23 cellular contexts compared by ENCODE assay signal in the genomic region with DNA sequence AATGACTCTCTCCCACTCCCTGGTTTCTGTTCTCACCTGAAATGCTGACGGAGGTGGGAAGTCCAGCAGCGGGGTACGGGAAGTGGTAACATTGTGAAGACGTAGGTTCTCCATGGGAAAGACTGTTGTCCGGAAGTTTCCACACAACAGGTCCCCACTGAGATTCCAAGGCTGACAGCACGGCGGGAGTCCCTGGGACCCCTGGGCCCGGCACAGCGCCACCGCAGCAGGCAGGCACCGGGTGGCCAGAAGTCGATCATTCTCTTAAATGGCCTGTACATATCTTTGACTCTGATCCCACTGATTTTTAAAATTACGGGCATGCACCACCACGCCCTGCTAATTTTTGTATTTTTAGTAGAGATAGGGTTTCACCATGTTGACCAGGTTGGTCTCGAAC.
"Had no signal": no experiment of that assay in that cellular context is flagged by ENCODE, and none has a peak within 500 bp of the region (broad histone marks: within the 10 kb centered on the region; RNA-seq: fewer than 3 reads in every experiment).

No MANE protein-coding gene starts in this region.

- H3K4me3 ChIP-seq: K562, SJCRH30 had no signal

- DNase-seq: MV-4-11, NCI-H1048, NCI-H1105, NCI-H1417, NCI-H1436 treated with DMSO at 0.1 percent for 48 hours, NCI-H1694, NCI-H187 treated with DMSO at 0.1 percent for 48 hours, NCI-H2029 treated with DMSO at 0.1 percent for 48 hours, NCI-H2171 treated with DMSO at 0.1 percent for 48 hours, NCI-H2227 treated with DMSO at 0.1 percent for 48 hours, NCI-H524 treated with DMSO at 0.1 percent for 48 hours, NCI-H69, NCI-H774, PC-3, SHP77 treated with DMSO at 0.1 percent for 48 hours, SJCRH30 had no signal

- H3K27me3 ChIP-seq: SJCRH30 had no signal

- H3K27me3 Mint-ChIP-seq: IgD-negative memory B cell had no signal

- H3K9me3 ChIP-seq: SJCRH30 had no signal

- H3K36me3 ChIP-seq: SJCRH30 had no signal

- H3K4me1 ChIP-seq: SJCRH30 had no signal

- H3K27ac Mint-ChIP-seq: IgD-negative memory B cell had no signal

- H3K27ac ChIP-seq: HL-60, KMS-11, SJCRH30 had no signal

- ATAC-seq: K562, Panc1, PC-3, Right ventricle myocardium inferior, SK-N-SH treated with all-trans-retinoic acid at 6 μM for 48 hours had no signal

- H3K4me3 Mint-ChIP-seq: IgD-negative memory B cell had no signal
